ENCODE assay signal across 3 cellular contexts in genomic region chr15:37813306-37813705, GRCh38.
TF ChIP-seq lines count a peak whose summit lies in the region.

No MANE protein-coding gene starts in this region.

TF ChIP-seq in IMR-90, 13 proteins besides CTCF, POLR2A, EP300 and RAD21:
- peak; percentile 88 for TF ChIP-seq CEBPB (IDR thresholded peaks at IDR 0.05; ENCODE audit: low read depth, low read length)
- no peak for TF ChIP-seq ELK1 (IDR thresholded peaks at IDR 0.05; ENCODE audit: borderline replicate concordance, low read depth, low read length)

TF ChIP-seq in K562, 482 proteins besides CTCF, POLR2A, EP300 and RAD21:
- TF ChIP-seq MAZ (CRISPR knock-in tag; conservative IDR thresholded peaks at IDR 0.05 in 1 of 2, IDR thresholded peaks at IDR 0.05 in 1 of 2): no peak
- TF ChIP-seq ZNF124 (CRISPR knock-in tag; IDR thresholded peaks at IDR 0.05): no peak
- TF ChIP-seq RFX5 (IDR thresholded peaks at IDR 0.05; ENCODE audit: low read depth, low read length): no peak
- TF ChIP-seq CHCHD3 (CRISPR knock-in tag; IDR thresholded peaks at IDR 0.05): no peak
- TF ChIP-seq CEBPG (CRISPR knock-in tag; IDR thresholded peaks at IDR 0.05): no peak
- peak in 1 of 2 experiments; percentile 69; a peak in 2 of 4 replicates for TF ChIP-seq CEBPG (tag; conservative IDR thresholded peaks at IDR 0.05 in 1 of 2, IDR thresholded peaks at IDR 0.05 in 1 of 2)
- peak; percentile 44 for TF ChIP-seq CEBPB (tag; IDR thresholded peaks at IDR 0.05)

TF ChIP-seq in neural cell, 6 proteins besides CTCF, POLR2A, EP300 and RAD21:
- TF ChIP-seq TAF1 (IDR thresholded peaks at IDR 0.05; ENCODE audit: low read depth) (no peak), EZH2 (IDR thresholded peaks at IDR 0.05; ENCODE audit: borderline replicate concordance, insufficient read depth, low read length, poor library complexity, severe bottlenecking) (no peak), POLR2AphosphoS5 (IDR thresholded peaks at IDR 0.05) (no peak), REST (IDR thresholded peaks at IDR 0.05; ENCODE audit: borderline replicate concordance) (no peak), MXI1 (conservative IDR thresholded peaks at IDR 0.05; ENCODE audit: poor library complexity, severe bottlenecking) (no peak), SMC3 (conservative IDR thresholded peaks at IDR 0.05; ENCODE audit: poor library complexity) (no peak)
